Comparison of ENCODE assay signal across 8 cellular contexts in genomic region chr2:70247364-70248144, GRCh38. TPM values are rescaled to one million over a fixed set of nuclear protein-coding genes. Genes with fewer than 3 reads are reported as not detected.
DNase-seq lines count a peak whose midpoint lies in the region; ATAC-seq and TF ChIP-seq lines count a peak whose summit lies in the region.

No MANE protein-coding gene starts in this region.

- POLR2A ChIA-PET in CD4-positive, alpha-beta memory T cell (lab: Charles Lee; ENCODE audit: partially characterized antibody): interaction anchor here (0.9 to 2.7 kb wide), 13 partner anchors 10 to 333 kb away, joined by 3 to 37 read pairs (median 7); partner anchors contain the start of genes C2orf42, FAM136A, MXD1 and PCYOX1

- intact Hi-C loops in CD4-positive, alpha-beta memory T cell (cut with micrococcal nuclease): loop anchor here (1.0 to 5.0 kb wide), 8 partner anchors 11 to 355 kb away; partner anchors contain the start of genes PCBP1, PCYOX1, SNRNP27 and SNRPG
- intact Hi-C loops in spleen (cut with DNase I; ENCODE audit: low total_unique reads): no loop called here

- peaks cover 0 to 5% (median 0%) of the 10 kb centered on the region in 8 donors for H3K9me3 Mint-ChIP-seq in CD4-positive, alpha-beta memory T cell
- H3K9me3 Mint-ChIP-seq in IgD-negative memory B cell: no peaks in the 10 kb centered on the region
- H3K9me3 Mint-ChIP-seq in activated naive CD4-positive, alpha-beta T cell treated with anti-CD3 and anti-CD28 coated beads, Interleukin-2, amount 50 U/mL, for 72 hours: no peaks in the 10 kb centered on the region

- CTCF ChIA-PET in CD4-positive, alpha-beta memory T cell (lab: Charles Lee; ENCODE audit: partially characterized antibody): interaction anchor here (0.7 kb wide), 1 partner anchor 55 kb away, joined by 3 read pairs; no protein-coding TSS in a partner anchor

- H3K27ac ChIP-seq in CD4-positive, alpha-beta memory T cell (ENCODE audit: low read depth, low read length): peak overlapping the region; percentile 95
- H3K27ac ChIP-seq in iPS-20b (ENCODE audit: low read length) (peak overlapping the region; percentile 99), spleen (peak overlapping the region; percentile 83 to 99 (median 97))

- H3K9me3 ChIP-seq in CD4-positive, alpha-beta memory T cell (ENCODE audit: control insufficient read depth in 1 of 2, low read length in 2 of 2): no peaks in the 10 kb centered on the region
- no peaks in the 10 kb centered on the region for H3K9me3 ChIP-seq in iPS-20b (ENCODE audit: insufficient read depth, low read depth, low read length)
- no peaks in the 10 kb centered on the region for H3K9me3 ChIP-seq in spleen

- peak overlapping the region; percentile 90 to 99 (median 96) for H3K4me3 Mint-ChIP-seq in CD4-positive, alpha-beta memory T cell
- H3K4me3 Mint-ChIP-seq in IgD-negative memory B cell: peak overlapping the region; percentile 92 to 100 (median 98)

- ATAC-seq in activated naive CD4-positive, alpha-beta T cell treated with anti-CD3 and anti-CD28 coated beads, Interleukin-2, amount 50 U/mL, for 72 hours: no peak
- ATAC-seq in HG03442 (IDR thresholded peaks at IDR 0.05; ENCODE audit: unreplicated experiment) (no peak), GM21723 (IDR thresholded peaks at IDR 0.05; ENCODE audit: unreplicated experiment) (no peak)

- peaks cover 31 to 59% (median 39%) of the 10 kb centered on the region in 4 donors for H3K4me1 Mint-ChIP-seq in CD4-positive, alpha-beta memory T cell
- H3K4me1 Mint-ChIP-seq in IgD-negative memory B cell: peaks cover 30 to 36% (median 35%) of the 10 kb centered on the region in 3 donors

- H3K27ac Mint-ChIP-seq in CD4-positive, alpha-beta memory T cell: peak overlapping the region; percentile 93 to 99 (median 99)
- peak overlapping the region; percentile 97 to 100 (median 99) for H3K27ac Mint-ChIP-seq in IgD-negative memory B cell
- H3K27ac Mint-ChIP-seq in activated naive CD4-positive, alpha-beta T cell treated with anti-CD3 and anti-CD28 coated beads, Interleukin-2, amount 50 U/mL, for 72 hours: peak overlapping the region; percentile 98 to 100

- H3K36me3 ChIP-seq in CD4-positive, alpha-beta memory T cell (ENCODE audit: insufficient read depth, low read length): no peaks in the 10 kb centered on the region
- H3K36me3 ChIP-seq in iPS-20b (ENCODE audit: insufficient read depth, low read depth, low read length): peaks cover 6% of the 10 kb centered on the region
- peaks cover 0 to 4% (median 0%) of the 10 kb centered on the region in 6 donors for H3K36me3 ChIP-seq in spleen

- H3K27me3 Mint-ChIP-seq in CD4-positive, alpha-beta memory T cell: peaks cover 2 to 4% of the 10 kb centered on the region in 2 donors
- H3K27me3 Mint-ChIP-seq in IgD-negative memory B cell: no peaks in the 10 kb centered on the region

- no peak for TF ChIP-seq POLR2A in spleen (IDR thresholded peaks at IDR 0.05)

- H3K9ac ChIP-seq in iPS-20b (ENCODE audit: low read depth, low read length): peak overlapping the region; percentile 99

- WGBS in spleen, 5 donors: 0% methylated on average over 18 of the region's 18 CpGs

- peak overlapping the region; percentile 39 to 89 for H3K4me3 ChIP-seq in CD4-positive, alpha-beta memory T cell (ENCODE audit: low read length in 2 of 2)
- H3K4me3 ChIP-seq in iPS-20b (ENCODE audit: low read length): peak overlapping the region; percentile 89
- peak overlapping the region; percentile 40 to 89 (median 76) for H3K4me3 ChIP-seq in spleen

- no peak for TF ChIP-seq CTCF in spleen (IDR thresholded peaks at IDR 0.05 in 8 of 11, conservative IDR thresholded peaks at IDR 0.05 in 3 of 11)

- DNase-seq in CD4-positive, alpha-beta memory T cell: no peak
- no peak for DNase-seq in activated naive CD4-positive, alpha-beta T cell treated with anti-CD3 and anti-CD28 coated beads, Interleukin-2, amount 50 U/mL, for 72 hours (ENCODE audit: low spot score in 2 of 2)
- no peak for DNase-seq in spleen
- DNase-seq in HT-29 (ENCODE audit: low spot score): no peak

- peaks cover 46% of the 10 kb centered on the region for H3K4me1 ChIP-seq in CD4-positive, alpha-beta memory T cell (ENCODE audit: insufficient read depth, low read length)
- H3K4me1 ChIP-seq in iPS-20b (ENCODE audit: insufficient read depth, low read length): peaks cover 10% of the 10 kb centered on the region; the same call in 1 of the 2 replicates
- peaks cover 13 to 59% (median 52%) of the 10 kb centered on the region in 6 donors for H3K4me1 ChIP-seq in spleen

- H3K36me3 Mint-ChIP-seq in CD4-positive, alpha-beta memory T cell: peaks cover 4 to 27% of the 10 kb centered on the region in 2 donors
- H3K36me3 Mint-ChIP-seq in IgD-negative memory B cell: peaks cover 2% of the 10 kb centered on the region
- H3K36me3 Mint-ChIP-seq in activated naive CD4-positive, alpha-beta T cell treated with anti-CD3 and anti-CD28 coated beads, Interleukin-2, amount 50 U/mL, for 72 hours: peaks cover 26 to 28% of the 10 kb centered on the region in 2 donors

- H3K27me3 ChIP-seq in CD4-positive, alpha-beta memory T cell (ENCODE audit: insufficient read depth, low read length): no peaks in the 10 kb centered on the region
- H3K27me3 ChIP-seq in iPS-20b (ENCODE audit: insufficient read depth, low read length) (no peaks in the 10 kb centered on the region), spleen (replicated peaks in 1 of 7) (no peaks in the 10 kb centered on the region)

RNA-seq across cellular contexts. Expression of gene TIA1, which starts 0.9 kb away (rescaled TPM):
- total RNA-seq in CD4-positive, alpha-beta memory T cell: 100 to 1,000 TPM; 200 to 208 TPM
- polyA plus RNA-seq in CD4-positive, alpha-beta memory T cell: 10 to 100 TPM; 43.3 to 51.2 TPM
- polyA plus RNA-seq in IgD-negative memory B cell: 54.1 TPM
- total RNA-seq in activated naive CD4-positive, alpha-beta T cell treated with anti-CD3 and anti-CD28 coated beads, Interleukin-2, amount 50 U/mL, for 72 hours: 100 to 1,000 TPM; 108 to 116 TPM
- 100 to 1,000 TPM; 109 to 175 (median 129) TPM for total RNA-seq in spleen
- 10 to 100 TPM; 72.5 to 87.1 (median 82.8) TPM for polyA plus RNA-seq in spleen
- total RNA-seq in HT-29 (2014; rRNA removed; shearing (Covaris generic)): 49.8 and 73.9 TPM in 2 replicates

RNA-seq across cellular contexts. Expression of gene PCYOX1, which starts 10.4 kb away (rescaled TPM):
- total RNA-seq in CD4-positive, alpha-beta memory T cell: 10 to 100 TPM; 40.8 to 44.2 TPM
- polyA plus RNA-seq in CD4-positive, alpha-beta memory T cell: 10 to 100 TPM; 21.5 to 32.9 TPM
- polyA plus RNA-seq in IgD-negative memory B cell (12.6 TPM), spleen (1 to 10 TPM; 2.4 to 4.7 (median 4.6) TPM)
- total RNA-seq in activated naive CD4-positive, alpha-beta T cell treated with anti-CD3 and anti-CD28 coated beads, Interleukin-2, amount 50 U/mL, for 72 hours: 10 to 100 TPM; 13.7 to 20.2 TPM
- 10 to 100 TPM; 19.4 to 54.3 (median 35.8) TPM for total RNA-seq in spleen
- total RNA-seq in HT-29 (2014; rRNA removed; shearing (Covaris generic)): 10.2 and 11.6 TPM in 2 replicates

RNA-seq across cellular contexts. Expression of gene SNRPG, which starts 46.0 kb away (rescaled TPM):
- total RNA-seq in CD4-positive, alpha-beta memory T cell: 100 to 1,000 TPM; 110 to 111 TPM
- 100 to 1,000 TPM; 213 to 306 TPM for polyA plus RNA-seq in CD4-positive, alpha-beta memory T cell
- polyA plus RNA-seq in IgD-negative memory B cell: 227 TPM
- total RNA-seq in activated naive CD4-positive, alpha-beta T cell treated with anti-CD3 and anti-CD28 coated beads, Interleukin-2, amount 50 U/mL, for 72 hours: 100 to 1,000 TPM; 388 to 432 TPM
- 100 to 1,000 TPM in 2 of 7 donors, 10 to 100 TPM in 5; 75.5 to 134 (median 96.8) TPM for total RNA-seq in spleen
- polyA plus RNA-seq in spleen: 100 to 1,000 TPM; 165 to 236 (median 173) TPM
- total RNA-seq in HT-29 (2014; rRNA removed; shearing (Covaris generic)): 309 and 338 TPM in 2 replicates

RNA-seq across cellular contexts. Expression of gene FAM136A, which starts 54.3 kb away (rescaled TPM):
- 10 to 100 TPM; 26.2 to 27.4 TPM for total RNA-seq in CD4-positive, alpha-beta memory T cell
- polyA plus RNA-seq in CD4-positive, alpha-beta memory T cell: 10 to 100 TPM; 33.4 to 43.6 TPM
- polyA plus RNA-seq in IgD-negative memory B cell (38.4 TPM), spleen (10 to 100 TPM; 32.4 to 39.4 (median 36.9) TPM)
- total RNA-seq in activated naive CD4-positive, alpha-beta T cell treated with anti-CD3 and anti-CD28 coated beads, Interleukin-2, amount 50 U/mL, for 72 hours: 10 to 100 TPM; 33.6 to 47.7 TPM
- total RNA-seq in spleen: 10 to 100 TPM; 21.0 to 34.0 (median 24.0) TPM
- total RNA-seq in HT-29 (2014; rRNA removed; shearing (Covaris generic)): 73.6 and 81.5 TPM in 2 replicates

RNA-seq across cellular contexts. Expression of gene C2orf42, which starts 56.7 kb away (rescaled TPM):
- total RNA-seq in CD4-positive, alpha-beta memory T cell: 10 to 100 TPM; 36.7 to 47.9 TPM
- 10 to 100 TPM; 22.4 to 26.6 TPM for polyA plus RNA-seq in CD4-positive, alpha-beta memory T cell
- 30.7 TPM for polyA plus RNA-seq in IgD-negative memory B cell
- 10 to 100 TPM; 17.5 to 36.0 TPM for total RNA-seq in activated naive CD4-positive, alpha-beta T cell treated with anti-CD3 and anti-CD28 coated beads, Interleukin-2, amount 50 U/mL, for 72 hours
- 10 to 100 TPM; 11.2 to 24.3 (median 20.3) TPM for total RNA-seq in spleen
- 10 to 100 TPM in 1 of 3 donors, 1 to 10 TPM in 2; 6.0 to 13.6 (median 9.7) TPM for polyA plus RNA-seq in spleen
- 7.0 and 10.5 TPM in 2 replicates for total RNA-seq in HT-29 (2014; rRNA removed; shearing (Covaris generic))
